28 cellular contexts compared by ENCODE assay signal in genomic region chr4:145503486-145504072, GRCh38. TPM values are rescaled to one million over a fixed set of nuclear protein-coding genes. Genes with fewer than 3 reads are reported as not detected.
A peak's percentile ranks its signal among the peaks of the same experiment; 100 is the strongest.
DNase-seq lines count a peak whose midpoint lies in the region; ATAC-seq and TF ChIP-seq lines count a peak whose summit lies in the region.
"Had no signal": no experiment of that assay in that cellular context is flagged by ENCODE, and none has a peak within 500 bp of the region (broad histone marks: within the 10 kb centered on the region; RNA-seq: fewer than 3 reads in every experiment).

No MANE protein-coding gene starts in this region.

- no peak overlapping the region for H3K4me3 Mint-ChIP-seq in WTC11
- no peak overlapping the region for H3K4me3 Mint-ChIP-seq in activated CD8-positive, alpha-beta T cell treated with anti-CD3 and anti-CD28 coated beads, Interleukin-2, amount 10 ng/mL, durations not matched to agents 7 days and 5 days
- no peak overlapping the region for H3K4me3 Mint-ChIP-seq in activated naive CD8-positive, alpha-beta T cell treated with anti-CD3 and anti-CD28 coated beads, Interleukin-2, amount 50 U/mL, for 24 hours
- H3K4me3 Mint-ChIP-seq: activated CD8-positive, alpha-beta memory T cell treated with anti-CD3 and anti-CD28 coated beads, Interleukin-2, amount 10 ng/mL, durations not matched to agents 7 days and 5 days; activated T-cell treated with anti-CD3 and anti-CD28 coated beads, Interleukin-2, amount 50 U/mL, for 72 hours; CD8-positive, alpha-beta memory T cell; neural progenitor cell; stimulated activated naive B cell treated with anti-CD40 and anti-IgM and Interleukin-4, amounts not matched to agents 10 μg/mL and 1 μg/mL and 100 μg/mL, for 72 hours had no signal

- H3K27ac ChIP-seq in left ventricle myocardium inferior (replicated peaks) (peak overlapping the region; percentile 59), vagina (peak overlapping the region; percentile 18)
- H3K27ac ChIP-seq: brain microvascular endothelial cell, neural progenitor cell, parathyroid adenoma, suprapubic skin, VCaP had no signal

- H3K27me3 ChIP-seq in left ventricle myocardium inferior (ENCODE audit: low read depth) (no peaks in the 10 kb centered on the region), vagina (no peaks in the 10 kb centered on the region)
- H3K27me3 ChIP-seq: brain microvascular endothelial cell, neural progenitor cell, suprapubic skin had no signal

- H3K4me1 ChIP-seq in left ventricle myocardium inferior = peaks cover 78% of the 10 kb centered on the region
- peaks cover 24% of the 10 kb centered on the region for H3K4me1 ChIP-seq in mucosa of descending colon (ENCODE audit: low read depth)
- peaks cover 41% of the 10 kb centered on the region for H3K4me1 ChIP-seq in vagina

- H3K36me3 ChIP-seq in left ventricle myocardium inferior (no peaks in the 10 kb centered on the region), mucosa of descending colon (ENCODE audit: low read depth) (no peaks in the 10 kb centered on the region), vagina (no peaks in the 10 kb centered on the region)
- H3K36me3 ChIP-seq: brain microvascular endothelial cell, neural progenitor cell, suprapubic skin had no signal

- TF ChIP-seq POLR2A in vagina (IDR thresholded peaks at IDR 0.05) = no peak

- no peaks in the 10 kb centered on the region for H3K9me3 ChIP-seq in left ventricle myocardium inferior (replicated peaks)
- H3K9me3 ChIP-seq in mucosa of descending colon = no peaks in the 10 kb centered on the region
- H3K9me3 ChIP-seq in vagina = no peaks in the 10 kb centered on the region
- H3K9me3 ChIP-seq: suprapubic skin had no signal

- CTCF ChIA-PET in WTC11 (lab: Charles Lee) = no interaction called here
- CTCF ChIA-PET in activated CD8-positive, alpha-beta T cell treated with anti-CD3 and anti-CD28 coated beads, Interleukin-2, amount 10 ng/mL, durations not matched to agents 7 days and 5 days (lab: Charles Lee) = interaction anchor here (1.8 kb wide), 1 partner anchor 54 kb away, joined by 7 read pairs; no protein-coding TSS in a partner anchor

- H3K4me1 Mint-ChIP-seq in WTC11 = peaks cover 56% of the 10 kb centered on the region
- no peaks in the 10 kb centered on the region for H3K4me1 Mint-ChIP-seq in activated CD8-positive, alpha-beta T cell treated with anti-CD3 and anti-CD28 coated beads, Interleukin-2, amount 10 ng/mL, durations not matched to agents 7 days and 5 days (ENCODE audit: low read depth)
- H3K4me1 Mint-ChIP-seq in activated naive CD8-positive, alpha-beta T cell treated with anti-CD3 and anti-CD28 coated beads, Interleukin-2, amount 50 U/mL, for 24 hours = no peaks in the 10 kb centered on the region
- H3K4me1 Mint-ChIP-seq: activated CD8-positive, alpha-beta memory T cell treated with anti-CD3 and anti-CD28 coated beads, Interleukin-2, amount 10 ng/mL, durations not matched to agents 7 days and 5 days; CD8-positive, alpha-beta memory T cell; neural progenitor cell had no signal

- no peaks in the 10 kb centered on the region for H3K27me3 Mint-ChIP-seq in WTC11 (ENCODE audit: low read depth)
- H3K27me3 Mint-ChIP-seq in activated CD8-positive, alpha-beta T cell treated with anti-CD3 and anti-CD28 coated beads, Interleukin-2, amount 10 ng/mL, durations not matched to agents 7 days and 5 days (ENCODE audit: low read depth) = peaks cover 12% of the 10 kb centered on the region
- H3K27me3 Mint-ChIP-seq in activated naive CD8-positive, alpha-beta T cell treated with anti-CD3 and anti-CD28 coated beads, Interleukin-2, amount 50 U/mL, for 24 hours = peaks cover 17% of the 10 kb centered on the region

- no peaks in the 10 kb centered on the region for H3K36me3 Mint-ChIP-seq in WTC11
- no peaks in the 10 kb centered on the region for H3K36me3 Mint-ChIP-seq in activated CD8-positive, alpha-beta T cell treated with anti-CD3 and anti-CD28 coated beads, Interleukin-2, amount 10 ng/mL, durations not matched to agents 7 days and 5 days (ENCODE audit: low read depth)
- no peaks in the 10 kb centered on the region for H3K36me3 Mint-ChIP-seq in activated naive CD8-positive, alpha-beta T cell treated with anti-CD3 and anti-CD28 coated beads, Interleukin-2, amount 50 U/mL, for 24 hours (ENCODE audit: low read depth)
- H3K36me3 Mint-ChIP-seq: activated CD8-positive, alpha-beta memory T cell treated with anti-CD3 and anti-CD28 coated beads, Interleukin-2, amount 10 ng/mL, durations not matched to agents 7 days and 5 days; CD8-positive, alpha-beta memory T cell; stimulated activated naive B cell treated with anti-CD40 and anti-IgM and Interleukin-4, amounts not matched to agents 10 μg/mL and 1 μg/mL and 100 μg/mL, for 72 hours had no signal

- peak overlapping the region; percentile 15; the same call in 1 of the 2 replicates for H3K27ac Mint-ChIP-seq in WTC11
- no peak overlapping the region for H3K27ac Mint-ChIP-seq in activated CD8-positive, alpha-beta T cell treated with anti-CD3 and anti-CD28 coated beads, Interleukin-2, amount 10 ng/mL, durations not matched to agents 7 days and 5 days
- H3K27ac Mint-ChIP-seq in activated naive CD8-positive, alpha-beta T cell treated with anti-CD3 and anti-CD28 coated beads, Interleukin-2, amount 50 U/mL, for 24 hours = no peak overlapping the region
- H3K27ac Mint-ChIP-seq: activated CD8-positive, alpha-beta memory T cell treated with anti-CD3 and anti-CD28 coated beads, Interleukin-2, amount 10 ng/mL, durations not matched to agents 7 days and 5 days; activated T-cell treated with anti-CD3 and anti-CD28 coated beads, Interleukin-2, amount 50 U/mL, for 72 hours; CD8-positive, alpha-beta memory T cell; neural progenitor cell; stimulated activated naive B cell treated with anti-CD40 and anti-IgM and Interleukin-4, amounts not matched to agents 10 μg/mL and 1 μg/mL and 100 μg/mL, for 72 hours had no signal

- ATAC-seq in Right ventricle myocardium superior (ENCODE audit: poor library complexity) (no peak), WTC11 (no peak), mucosa of descending colon (peak; percentile 85)
- ATAC-seq in activated CD8-positive, alpha-beta T cell treated with anti-CD3 and anti-CD28 coated beads, Interleukin-2, amount 10 ng/mL, durations not matched to agents 7 days and 5 days = no peak
- ATAC-seq in activated naive CD8-positive, alpha-beta T cell treated with anti-CD3 and anti-CD28 coated beads, Interleukin-2, amount 50 U/mL, for 24 hours = no peak
- ATAC-seq: activated CD8-positive, alpha-beta memory T cell treated with anti-CD3 and anti-CD28 coated beads, Interleukin-2, amount 10 ng/mL, durations not matched to agents 7 days and 5 days; activated T-cell treated with anti-CD3 and anti-CD28 coated beads, Interleukin-2, amount 50 U/mL, for 72 hours; right cardiac atrium; stimulated activated naive B cell treated with anti-CD40 and anti-IgM and Interleukin-4, amounts not matched to agents 10 μg/mL and 1 μg/mL and 100 μg/mL, for 72 hours had no signal

- POLR2A ChIA-PET in WTC11 (lab: Charles Lee) = no interaction called here
- POLR2A ChIA-PET in activated CD8-positive, alpha-beta T cell treated with anti-CD3 and anti-CD28 coated beads, Interleukin-2, amount 10 ng/mL, durations not matched to agents 7 days and 5 days (lab: Charles Lee) = no interaction called here

- intact Hi-C loops in left ventricle myocardium inferior (cut with micrococcal nuclease) = no loop called here
- intact Hi-C loops in Right ventricle myocardium superior (cut with DNase I) = no loop called here
- intact Hi-C loops in mucosa of descending colon (cut with DNase I, micrococcal nuclease) = no loop called here
- intact Hi-C loops in vagina (cut with DNase I) = no loop called here

- no peak for DNase-seq in left ventricle myocardium inferior
- no peak for DNase-seq in Right ventricle myocardium superior
- DNase-seq in WTC11 (ENCODE audit: low spot score) = no peak
- DNase-seq in mucosa of descending colon = no peak
- DNase-seq in vagina (ENCODE audit: extremely low spot score in 2 of 2) = no peak
- DNase-seq in activated CD4-positive, alpha-beta T cell treated with anti-CD3 and anti-CD28 coated beads, Interleukin-2, amount 50 U/mL, for 48 hours = no peak
- DNase-seq in activated CD8-positive, alpha-beta T cell treated with anti-CD3 and anti-CD28 coated beads, Interleukin-2, amount 10 ng/mL, durations not matched to agents 7 days and 5 days = no peak
- DNase-seq in activated naive CD8-positive, alpha-beta T cell treated with anti-CD3 and anti-CD28 coated beads, Interleukin-2, amount 50 U/mL, for 24 hours = no peak
- DNase-seq: activated CD4-positive, alpha-beta T cell treated with anti-CD3 and anti-CD28 coated beads for 48 hours; activated CD8-positive, alpha-beta memory T cell treated with anti-CD3 and anti-CD28 coated beads, Interleukin-2, amount 10 ng/mL, durations not matched to agents 7 days and 5 days; activated naive CD4-positive, alpha-beta T cell treated with Interleukin-2 at 50 U/mL for 16 hours; activated T-cell treated with anti-CD3 and anti-CD28 coated beads, Interleukin-2, amount 50 U/mL, for 72 hours; brain microvascular endothelial cell; CD8-positive, alpha-beta memory T cell; DMS79; GF-D8; H7; KBM-7; MM.1S; NCI-H1436 treated with DMSO at 0.1 percent for 48 hours; NCI-H446 treated with DMSO at 0.1 percent for 48 hours; OCI-M1; right cardiac atrium; stimulated activated naive B cell treated with anti-CD40 and anti-IgM and Interleukin-4, amounts not matched to agents 10 μg/mL and 1 μg/mL and 100 μg/mL, for 72 hours had no signal

- no peak overlapping the region for H3K4me3 ChIP-seq in left ventricle myocardium inferior
- no peak overlapping the region for H3K4me3 ChIP-seq in mucosa of descending colon
- H3K4me3 ChIP-seq in vagina = peak overlapping the region in 1 of 2 donors; percentile 7
- H3K4me3 ChIP-seq: neural progenitor cell, suprapubic skin had no signal

- TF ChIP-seq CTCF in left ventricle myocardium inferior (IDR thresholded peaks at IDR 0.05; ENCODE audit: borderline replicate concordance) = no peak
- no peak for TF ChIP-seq CTCF in WTC11 (IDR thresholded peaks at IDR 0.05)
- no peak for TF ChIP-seq CTCF in mucosa of descending colon (IDR thresholded peaks at IDR 0.05)
- no peak for TF ChIP-seq CTCF in vagina (IDR thresholded peaks at IDR 0.05)

- no peaks in the 10 kb centered on the region for H3K9me3 Mint-ChIP-seq in WTC11
- no peaks in the 10 kb centered on the region for H3K9me3 Mint-ChIP-seq in activated CD8-positive, alpha-beta T cell treated with anti-CD3 and anti-CD28 coated beads, Interleukin-2, amount 10 ng/mL, durations not matched to agents 7 days and 5 days (ENCODE audit: insufficient read depth)
- no peaks in the 10 kb centered on the region for H3K9me3 Mint-ChIP-seq in activated naive CD8-positive, alpha-beta T cell treated with anti-CD3 and anti-CD28 coated beads, Interleukin-2, amount 50 U/mL, for 24 hours
- H3K9me3 Mint-ChIP-seq: activated T-cell treated with anti-CD3 and anti-CD28 coated beads, Interleukin-2, amount 50 U/mL, for 72 hours; CD8-positive, alpha-beta memory T cell; stimulated activated naive B cell treated with anti-CD40 and anti-IgM and Interleukin-4, amounts not matched to agents 10 μg/mL and 1 μg/mL and 100 μg/mL, for 72 hours had no signal

RNA-seq across cellular contexts. Expression of gene SMAD1, which starts 21.9 kb away (rescaled TPM):
- total RNA-seq in left ventricle myocardium inferior (10.1 TPM), Right ventricle myocardium superior (8.9 TPM), WTC11 (2021) (14.1 to 15.4 TPM (median 15.1 TPM) in 3 replicates), mucosa of descending colon (10 to 100 TPM; 34.9 to 47.4 (median 39.3) TPM), vagina (31.7 TPM)
- total RNA-seq in activated CD8-positive, alpha-beta T cell treated with anti-CD3 and anti-CD28 coated beads, Interleukin-2, amount 10 ng/mL, durations not matched to agents 7 days and 5 days = under 1 TPM in 1 of 2 experiments, not detected in 1; 0.65 TPM
